ENCODE assay signal across 23 cellular contexts in the genomic region with DNA sequence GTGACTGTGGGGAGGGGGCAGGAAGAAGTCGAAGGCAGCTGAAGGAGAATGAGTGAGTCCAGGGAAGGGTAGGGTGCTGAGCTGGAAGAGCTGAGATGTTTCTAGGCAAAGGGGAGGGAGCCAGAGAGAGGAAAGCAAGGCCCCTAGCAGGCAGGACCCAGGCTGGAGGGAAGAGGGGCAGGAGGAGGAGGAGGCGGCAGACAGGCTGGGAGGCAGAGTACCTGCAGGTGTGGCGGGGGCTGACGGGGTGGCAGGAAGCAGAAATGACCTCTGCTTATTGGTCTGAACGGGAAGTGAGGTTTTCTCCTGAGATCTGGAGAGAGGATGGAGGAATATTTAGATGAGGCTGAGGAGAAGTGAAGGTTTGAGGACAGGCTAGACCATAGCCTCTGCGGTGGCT. TPM values are rescaled to one million over a fixed set of nuclear protein-coding genes. Genes with fewer than 3 reads are reported as not detected.
A peak's percentile ranks its signal among the peaks of the same experiment; 100 is the strongest.
DNase-seq lines count a peak whose midpoint lies in the region; ATAC-seq, FAIRE-seq and TF ChIP-seq lines count a peak whose summit lies in the region.
"Had no signal": no experiment of that assay in that cellular context is flagged by ENCODE, and none has a peak within 500 bp of the region (broad histone marks: within the 10 kb centered on the region; RNA-seq: fewer than 3 reads in every experiment).

No MANE protein-coding gene starts in this region.

- peaks cover 25 to 55% of the 10 kb centered on the region in 2 experiments for H3K27me3 ChIP-seq in K562 (ENCODE audit: control insufficient read depth in 2 of 2, insufficient read depth in 2 of 2, low read length in 2 of 2)
- H3K27me3 ChIP-seq: BE2C had no signal

- no peak overlapping the region for H3K4me3 Mint-ChIP-seq in stimulated activated effector memory CD8-positive, alpha-beta T cell treated with anti-CD3 and anti-CD28 coated beads, Interleukin-12 subunit alpha, Interleukin-12 subunit beta, amount 100 ng/mL, for 72 hours
- no peak overlapping the region for H3K4me3 Mint-ChIP-seq in activated T-helper 17 cell treated with anti-CD3 and anti-CD28 coated beads, Interleukin-2, amount 50 U/mL, for 72 hours
- no peak overlapping the region for H3K4me3 Mint-ChIP-seq in activated CD8-positive, alpha-beta memory T cell treated with anti-CD3 and anti-CD28 coated beads, Interleukin-2, amount 10 ng/mL, durations not matched to agents 7 days and 5 days
- H3K4me3 Mint-ChIP-seq: CD4-positive, alpha-beta T cell had no signal

- FAIRE-seq in A549 (lab: Jason Lieb, UNC) (no peak), K562 (lab: Jason Lieb, UNC) (no peak)
- FAIRE-seq: D721Med, GM19239 had no signal

- no peak for TF ChIP-seq RAD21 in A549 (conservative IDR thresholded peaks at IDR 0.05 in 1 of 2, IDR thresholded peaks at IDR 0.05 in 1 of 2)
- no peak for TF ChIP-seq RAD21 in K562 (CRISPR knock-in tag; conservative IDR thresholded peaks at IDR 0.05 in 1 of 2, IDR thresholded peaks at IDR 0.05 in 1 of 2)

- H3K4me1 Mint-ChIP-seq in stimulated activated effector memory CD8-positive, alpha-beta T cell treated with anti-CD3 and anti-CD28 coated beads, Interleukin-12 subunit alpha, Interleukin-12 subunit beta, amount 100 ng/mL, for 72 hours = peaks cover 6% of the 10 kb centered on the region
- no peaks in the 10 kb centered on the region for H3K4me1 Mint-ChIP-seq in activated T-helper 17 cell treated with anti-CD3 and anti-CD28 coated beads, Interleukin-2, amount 50 U/mL, for 72 hours
- H3K4me1 Mint-ChIP-seq in activated CD8-positive, alpha-beta memory T cell treated with anti-CD3 and anti-CD28 coated beads, Interleukin-2, amount 10 ng/mL, durations not matched to agents 7 days and 5 days = peaks cover 1% of the 10 kb centered on the region

- no peaks in the 10 kb centered on the region; the same call in 1 of the 2 replicates for H4K20me1 ChIP-seq in K562 (replicated peaks; ENCODE audit: control insufficient read depth, insufficient read depth, low read length)

- H3K9me3 Mint-ChIP-seq in stimulated activated effector memory CD8-positive, alpha-beta T cell treated with anti-CD3 and anti-CD28 coated beads, Interleukin-12 subunit alpha, Interleukin-12 subunit beta, amount 100 ng/mL, for 72 hours = no peaks in the 10 kb centered on the region
- H3K9me3 Mint-ChIP-seq in activated T-helper 17 cell treated with anti-CD3 and anti-CD28 coated beads, Interleukin-2, amount 50 U/mL, for 72 hours = no peaks in the 10 kb centered on the region
- no peaks in the 10 kb centered on the region for H3K9me3 Mint-ChIP-seq in activated CD8-positive, alpha-beta memory T cell treated with anti-CD3 and anti-CD28 coated beads, Interleukin-2, amount 10 ng/mL, durations not matched to agents 7 days and 5 days (ENCODE audit: low read depth)
- H3K9me3 Mint-ChIP-seq: CD4-positive, alpha-beta T cell had no signal

- H2AFZ ChIP-seq in K562 (ENCODE audit: low read depth, low read length) = no peak overlapping the region; the same call in 1 of the 2 replicates
- H2AFZ ChIP-seq: GM23248 had no signal

- TF ChIP-seq EP300 in A549 (IDR thresholded peaks at IDR 0.05) = no peak
- TF ChIP-seq EP300 in K562 (IDR thresholded peaks at IDR 0.05; ENCODE audit: low read length) = no peak

- CTCF ChIA-PET in A549 (lab: Yijun Ruan, JAX) (interaction anchor here (1.0 to 2.7 kb wide), 2 partner anchors 10 to 205 kb away, joined by 3 to 7 read pairs; no protein-coding TSS in a partner anchor), HEK293 (lab: Yijun Ruan, JAX) (interaction anchor here (0.5 to 0.6 kb wide), 2 partner anchors 54 to 127 kb away, joined by 3 read pairs; no protein-coding TSS in a partner anchor), K562 (lab: Yijun Ruan, JAX; ENCODE audit: low intra/inter-chr PET ratio) (no interaction called here)
- CTCF ChIA-PET in activated CD8-positive, alpha-beta memory T cell treated with anti-CD3 and anti-CD28 coated beads, Interleukin-2, amount 10 ng/mL, durations not matched to agents 7 days and 5 days (lab: Charles Lee) = no interaction called here

- DNase-seq in A549 (ENCODE audit: low read depth in 1 of 2, low spot score in 1 of 2) (no peak), K562 (ENCODE audit: extremely low read depth in 1 of 4, low spot score in 3 of 4) (no peak), GM19238 (ENCODE audit: insufficient read length, low spot score) (no peak)
- no peak for DNase-seq in stimulated activated effector memory CD8-positive, alpha-beta T cell treated with anti-CD3 and anti-CD28 coated beads, Interleukin-12 subunit alpha, Interleukin-12 subunit beta, amount 100 ng/mL, for 72 hours (ENCODE audit: low spot score in 2 of 2)
- no peak for DNase-seq in activated CD8-positive, alpha-beta memory T cell treated with anti-CD3 and anti-CD28 coated beads, Interleukin-2, amount 10 ng/mL, durations not matched to agents 7 days and 5 days
- DNase-seq: ACHN; BE2C; Caco-2; CD4-positive, alpha-beta T cell; DMS79; GDM1; GM23248; IMR-90; KBM-7 had no signal

- H3K27ac Mint-ChIP-seq in stimulated activated effector memory CD8-positive, alpha-beta T cell treated with anti-CD3 and anti-CD28 coated beads, Interleukin-12 subunit alpha, Interleukin-12 subunit beta, amount 100 ng/mL, for 72 hours = peak overlapping the region; percentile 9
- no peak overlapping the region for H3K27ac Mint-ChIP-seq in activated T-helper 17 cell treated with anti-CD3 and anti-CD28 coated beads, Interleukin-2, amount 50 U/mL, for 72 hours
- no peak overlapping the region for H3K27ac Mint-ChIP-seq in activated CD8-positive, alpha-beta memory T cell treated with anti-CD3 and anti-CD28 coated beads, Interleukin-2, amount 10 ng/mL, durations not matched to agents 7 days and 5 days
- H3K27ac Mint-ChIP-seq: CD4-positive, alpha-beta T cell had no signal

- no peaks in the 10 kb centered on the region for H3K36me3 Mint-ChIP-seq in stimulated activated effector memory CD8-positive, alpha-beta T cell treated with anti-CD3 and anti-CD28 coated beads, Interleukin-12 subunit alpha, Interleukin-12 subunit beta, amount 100 ng/mL, for 72 hours
- no peaks in the 10 kb centered on the region for H3K36me3 Mint-ChIP-seq in activated T-helper 17 cell treated with anti-CD3 and anti-CD28 coated beads, Interleukin-2, amount 50 U/mL, for 72 hours (ENCODE audit: low read depth)
- H3K36me3 Mint-ChIP-seq in activated CD8-positive, alpha-beta memory T cell treated with anti-CD3 and anti-CD28 coated beads, Interleukin-2, amount 10 ng/mL, durations not matched to agents 7 days and 5 days = no peaks in the 10 kb centered on the region

- no peaks in the 10 kb centered on the region for H3K9me1 ChIP-seq in K562 (ENCODE audit: control insufficient read depth, insufficient read depth, low read length)

- peaks cover 29% of the 10 kb centered on the region for H3K27me3 Mint-ChIP-seq in activated T-helper 17 cell treated with anti-CD3 and anti-CD28 coated beads, Interleukin-2, amount 50 U/mL, for 72 hours
- peaks cover 58% of the 10 kb centered on the region for H3K27me3 Mint-ChIP-seq in activated CD8-positive, alpha-beta memory T cell treated with anti-CD3 and anti-CD28 coated beads, Interleukin-2, amount 10 ng/mL, durations not matched to agents 7 days and 5 days

- H3K27ac ChIP-seq in A549 = no peak overlapping the region
- no peak overlapping the region for H3K27ac ChIP-seq in HEK293 (ENCODE audit: extremely low read depth, low read depth, low read length)
- no peak overlapping the region for H3K27ac ChIP-seq in K562 (ENCODE audit: extremely low read depth, low read depth, low read length)
- H3K27ac ChIP-seq: C4-2B, GM23248 had no signal

- BruUV-seq in K562 (replicated peaks; lab: Mats Ljungman, UMichigan) = no TSS peak

- ATAC-seq in A549 = peak; percentile 37 to 39; a peak in 2 of 6 replicates
- ATAC-seq in K562 = peak; percentile 28
- ATAC-seq in stimulated activated effector memory CD8-positive, alpha-beta T cell treated with anti-CD3 and anti-CD28 coated beads, Interleukin-12 subunit alpha, Interleukin-12 subunit beta, amount 100 ng/mL, for 72 hours = peak; percentile 25
- no peak for ATAC-seq in activated T-helper 17 cell treated with anti-CD3 and anti-CD28 coated beads, Interleukin-2, amount 50 U/mL, for 72 hours (replicated peaks)
- no peak for ATAC-seq in activated CD8-positive, alpha-beta memory T cell treated with anti-CD3 and anti-CD28 coated beads, Interleukin-2, amount 10 ng/mL, durations not matched to agents 7 days and 5 days

- no peaks in the 10 kb centered on the region for H3K79me2 ChIP-seq in K562 (ENCODE audit: control insufficient read depth, insufficient read depth, low read length)

- H3K4me1 ChIP-seq in A549 (no peaks in the 10 kb centered on the region), HEK293 (ENCODE audit: control insufficient read depth, insufficient read depth, low read length) (no peaks in the 10 kb centered on the region), K562 (replicated peaks in 1 of 2; ENCODE audit: control insufficient read depth in 2 of 2, insufficient read depth in 2 of 2, low read length in 2 of 2) (peaks cover 0 to 3% of the 10 kb centered on the region in 2 experiments; a peak in 2 of 5 replicates)
- H3K4me1 ChIP-seq: Caco-2, HAP-1 had no signal

- in situ Hi-C loops in K562 (cut with MboI) = no loop called here

- H3K36me3 ChIP-seq in HEK293 (ENCODE audit: control insufficient read depth in 2 of 2, insufficient read depth in 1 of 2, low read length in 2 of 2) (no peaks in the 10 kb centered on the region), K562 (ENCODE audit: control insufficient read depth, insufficient read depth, low read length) (no peaks in the 10 kb centered on the region)
- H3K36me3 ChIP-seq: BE2C, HAP-1 had no signal

- no peak overlapping the region for H3K4me3 ChIP-seq in A549
- H3K4me3 ChIP-seq in HEK293 (ENCODE audit: low read depth, low read length) = no peak overlapping the region
- no peak overlapping the region for H3K4me3 ChIP-seq in K562
- H3K4me3 ChIP-seq: GM23248, HAP-1 had no signal

- H3K4me2 ChIP-seq in A549 = no peak overlapping the region
- no peak overlapping the region for H3K4me2 ChIP-seq in K562 (ENCODE audit: insufficient read depth, low read length)

- 33% methylated on average over 6 of the region's 6 CpGs for WGBS in A549 (ENCODE audit: missing lambda C conversion rate)
- WGBS in K562 (ENCODE audit: insufficient coverage, low coverage, missing lambda C conversion rate) = 3% methylated on average over 6 of the region's 6 CpGs

- no peak for TF ChIP-seq POLR2A in A549 (IDR thresholded peaks at IDR 0.05; ENCODE audit: low read length)
- TF ChIP-seq POLR2A in K562 (conservative IDR thresholded peaks at IDR 0.05) = no peak

- H3K9ac ChIP-seq in K562 (ENCODE audit: insufficient read depth in 1 of 2, low read depth in 2 of 2, low read length in 2 of 2) = peak overlapping the region in 1 of 2 experiments; percentile 45; a peak in 1 of 4 replicates
- H3K9ac ChIP-seq: GM23248 had no signal

- H3K9me3 ChIP-seq in A549 = no peaks in the 10 kb centered on the region
- H3K9me3 ChIP-seq in HEK293 (ENCODE audit: control insufficient read depth, insufficient read depth, low read depth, low read length) = no peaks in the 10 kb centered on the region
- H3K9me3 ChIP-seq in K562 (replicated peaks; ENCODE audit: control insufficient read depth, insufficient read depth, low read depth, low read length) = no peaks in the 10 kb centered on the region
- H3K9me3 ChIP-seq: BE2C, Caco-2, HAP-1 had no signal

- intact Hi-C loops in K562 (cut with micrococcal nuclease) = no loop called here

- no peak for TF ChIP-seq CTCF in A549 (IDR thresholded peaks at IDR 0.05)
- TF ChIP-seq CTCF in HEK293 (tag by site-specific recombination; IDR thresholded peaks at IDR 0.05) = no peak
- TF ChIP-seq CTCF in K562 (IDR thresholded peaks at IDR 0.05 in 2 of 3, conservative IDR thresholded peaks at IDR 0.05 in 1 of 3; ENCODE audit: insufficient read depth in 2 of 3, low read depth in 1 of 3, low read length in 3 of 3) = no peak

- POLR2A ChIA-PET in A549 (lab: Yijun Ruan, JAX) (no interaction called here), HEK293 (lab: Yijun Ruan, JAX) (no interaction called here), K562 (lab: Yijun Ruan, JAX) (interaction anchor here (0.5 to 1.3 kb wide), 2 partner anchors 9 to 32 kb away, joined by 3 read pairs; no protein-coding TSS in a partner anchor)

RNA-seq across cellular contexts. Expression of gene EMILIN3, which starts 10.7 kb away (rescaled TPM):
- polyA plus RNA-seq in A549 (2011; rRNA removed) = 0.06 and 0.20 TPM in 2 replicates
- polyA plus RNA-seq in A549 (2012; cell fraction: cytosol; rRNA removed) = 0.40 and 0.67 TPM in 2 replicates
- 0.94 and 1.1 TPM in 2 replicates for polyA plus RNA-seq in A549 (2012; cell fraction: nucleus; rRNA removed)
- polyA plus RNA-seq in A549 (2017; fragmentation: RNase III; extraction: RNeasy Plus Mini Kit Qiagen cat#74134 plus additional on column Dnase treatment) = 0.58 to 0.66 TPM (median 0.62 TPM) in 3 replicates
- 0.21 and 0.34 TPM in 2 replicates for polyA minus RNA-seq in A549 (2011; rRNA and poly(A)+ RNA removed)
- not detected in 2 replicates for total RNA-seq in K562 (2011; cell fraction: chromatin; rRNA removed; ENCODE audit: low replicate concordance)
- not detected in 2 replicates for total RNA-seq in K562 (2011; cell fraction: nucleolus; rRNA removed)
- total RNA-seq in K562 (2011; cell fraction: nucleoplasm; rRNA removed) = not detected in 2 replicates
- total RNA-seq in K562 (2014; rRNA removed) = not detected in 2 replicates
- total RNA-seq in K562 (2014; rRNA removed; fragmentation: Illumina TruSeq; extraction: Trizol) = not detected in 2 replicates
- not detected in 2 replicates for total RNA-seq in K562 (2015; rRNA removed; fragmentation: Illumina TruSeq; extraction: Trizol)
- not detected in 2 replicates for total RNA-seq in K562 (2021)
- not detected in 2 replicates for polyA plus RNA-seq in K562 (2011; rRNA removed)
- polyA plus RNA-seq in K562 (2011; cell fraction: cytosol; rRNA removed) = not detected in 2 replicates
- not detected in 2 replicates for polyA plus RNA-seq in K562 (2011; cell fraction: nucleus; rRNA removed)
- 0.03 and 0.14 TPM in 2 replicates for polyA plus RNA-seq in K562 (2012)
- not detected in 2 replicates for polyA plus RNA-seq in K562 (2014; fragmentation: Illumina TruSeq; extraction: Trizol)
- polyA plus RNA-seq in K562 (2014; fragmentation: Nextera tagmentation; extraction: Ambion mirVana) = under 1 TPM in 1 of 2 experiments, not detected in 1; 0.07 TPM
- polyA plus RNA-seq in K562 (2014; rRNA removed) = 0.01 TPM in 1 of 2 replicates, not detected in the other
- polyA minus RNA-seq in K562 (2011; rRNA and poly(A)+ RNA removed) = not detected in 2 replicates
- polyA minus RNA-seq in K562 (2011; cell fraction: cytosol; rRNA and poly(A)+ RNA removed) = not detected in 2 replicates
- not detected in 2 replicates for polyA minus RNA-seq in K562 (2011; cell fraction: nucleus; rRNA and poly(A)+ RNA removed)
- total RNA-seq in activated T-helper 17 cell treated with anti-CD3 and anti-CD28 coated beads, Interleukin-2, amount 50 U/mL, for 72 hours = not detected
- total RNA-seq in activated CD8-positive, alpha-beta memory T cell treated with anti-CD3 and anti-CD28 coated beads, Interleukin-2, amount 10 ng/mL, durations not matched to agents 7 days and 5 days = not detected
- total RNA-seq: A172, GM23248, H4, HT-29 had no signal
- polyA plus RNA-seq: GM23248 had no signal

RNA-seq across cellular contexts. Expression of gene LPIN3, which starts 36.7 kb away (rescaled TPM):
- polyA plus RNA-seq in A549 (2011; rRNA removed) (6.3 and 8.3 TPM in 2 replicates), A549 (2017; fragmentation: RNase III; extraction: RNeasy Plus Mini Kit Qiagen cat#74134 plus additional on column Dnase treatment) (11.7 to 16.3 TPM (median 14.4 TPM) in 3 replicates), K562 (2011; rRNA removed) (5.8 and 11.5 TPM in 2 replicates), K562 (2014; fragmentation: Illumina TruSeq; extraction: Trizol) (7.9 and 9.1 TPM in 2 replicates), K562 (2014; fragmentation: Nextera tagmentation; extraction: Ambion mirVana) (1 to 10 TPM; 2.2 to 5.0 TPM), K562 (2014; rRNA removed) (10.4 and 12.0 TPM in 2 replicates)
- polyA plus RNA-seq in A549 (2012; cell fraction: cytosol; rRNA removed) = 9.3 and 11.4 TPM in 2 replicates
- 102 and 106 TPM in 2 replicates for polyA plus RNA-seq in A549 (2012; cell fraction: nucleus; rRNA removed)
- 7.6 and 10.5 TPM in 2 replicates for polyA minus RNA-seq in A549 (2011; rRNA and poly(A)+ RNA removed)
- 32.2 and 89.1 TPM in 2 replicates for total RNA-seq in K562 (2011; cell fraction: chromatin; rRNA removed; ENCODE audit: low replicate concordance)
- 46.2 and 48.0 TPM in 2 replicates for total RNA-seq in K562 (2011; cell fraction: nucleolus; rRNA removed)
- total RNA-seq in K562 (2011; cell fraction: nucleoplasm; rRNA removed) = 28.4 and 33.2 TPM in 2 replicates
- total RNA-seq in K562 (2014; rRNA removed) (6.0 and 8.8 TPM in 2 replicates), K562 (2014; rRNA removed; fragmentation: Illumina TruSeq; extraction: Trizol) (2.3 and 2.4 TPM in 2 replicates), K562 (2015; rRNA removed; fragmentation: Illumina TruSeq; extraction: Trizol) (4.6 and 5.9 TPM in 2 replicates), K562 (2021) (6.9 and 7.9 TPM in 2 replicates)
- polyA plus RNA-seq in K562 (2011; cell fraction: cytosol; rRNA removed) = 3.8 and 4.3 TPM in 2 replicates
- 83.5 and 84.6 TPM in 2 replicates for polyA plus RNA-seq in K562 (2011; cell fraction: nucleus; rRNA removed)
- 6.9 and 15.9 TPM in 2 replicates for polyA plus RNA-seq in K562 (2012)
- 1.7 and 3.8 TPM in 2 replicates for polyA minus RNA-seq in K562 (2011; rRNA and poly(A)+ RNA removed)
- polyA minus RNA-seq in K562 (2011; cell fraction: cytosol; rRNA and poly(A)+ RNA removed) = 1.1 and 4.9 TPM in 2 replicates
- 11.7 and 13.7 TPM in 2 replicates for polyA minus RNA-seq in K562 (2011; cell fraction: nucleus; rRNA and poly(A)+ RNA removed)
- 1 to 10 TPM; 2.3 to 10.0 TPM for total RNA-seq in activated T-helper 17 cell treated with anti-CD3 and anti-CD28 coated beads, Interleukin-2, amount 50 U/mL, for 72 hours
- 1 to 10 TPM in 1 of 2 experiments, under 1 TPM in 1; 0.37 to 1.5 TPM for total RNA-seq in activated CD8-positive, alpha-beta memory T cell treated with anti-CD3 and anti-CD28 coated beads, Interleukin-2, amount 10 ng/mL, durations not matched to agents 7 days and 5 days

RNA-seq across cellular contexts. Expression of gene ZHX3, which starts 59.7 kb away (rescaled TPM):
- polyA plus RNA-seq in A549 (2011; rRNA removed) (3.6 and 5.5 TPM in 2 replicates), A549 (2017; fragmentation: RNase III; extraction: RNeasy Plus Mini Kit Qiagen cat#74134 plus additional on column Dnase treatment) (3.9 to 4.1 TPM (median 3.9 TPM) in 3 replicates), K562 (2011; rRNA removed) (4.9 and 5.7 TPM in 2 replicates), K562 (2014; fragmentation: Illumina TruSeq; extraction: Trizol) (7.4 and 7.9 TPM in 2 replicates), K562 (2014; fragmentation: Nextera tagmentation; extraction: Ambion mirVana) (1 to 10 TPM in 1 of 2 experiments, under 1 TPM in 1; 0.80 to 1.4 TPM), K562 (2014; rRNA removed) (3.5 and 4.6 TPM in 2 replicates)
- polyA plus RNA-seq in A549 (2012; cell fraction: cytosol; rRNA removed) = 1.8 and 2.5 TPM in 2 replicates
- polyA plus RNA-seq in A549 (2012; cell fraction: nucleus; rRNA removed) = 2.3 and 2.8 TPM in 2 replicates
- polyA minus RNA-seq in A549 (2011; rRNA and poly(A)+ RNA removed) = 8.1 and 12.4 TPM in 2 replicates
- 11.4 and 16.1 TPM in 2 replicates for total RNA-seq in K562 (2011; cell fraction: chromatin; rRNA removed; ENCODE audit: low replicate concordance)
- total RNA-seq in K562 (2011; cell fraction: nucleolus; rRNA removed) = 5.2 and 6.6 TPM in 2 replicates
- total RNA-seq in K562 (2011; cell fraction: nucleoplasm; rRNA removed) = 9.6 and 10.9 TPM in 2 replicates
- total RNA-seq in K562 (2014; rRNA removed) (3.7 and 6.0 TPM in 2 replicates), K562 (2014; rRNA removed; fragmentation: Illumina TruSeq; extraction: Trizol) (6.9 and 7.1 TPM in 2 replicates), K562 (2015; rRNA removed; fragmentation: Illumina TruSeq; extraction: Trizol) (5.5 and 6.1 TPM in 2 replicates), K562 (2021) (14.6 and 14.8 TPM in 2 replicates)
- 4.1 and 4.4 TPM in 2 replicates for polyA plus RNA-seq in K562 (2011; cell fraction: cytosol; rRNA removed)
- polyA plus RNA-seq in K562 (2011; cell fraction: nucleus; rRNA removed) = 5.9 and 6.0 TPM in 2 replicates
- polyA plus RNA-seq in K562 (2012) = 4.7 and 4.8 TPM in 2 replicates
- 9.0 and 10.6 TPM in 2 replicates for polyA minus RNA-seq in K562 (2011; rRNA and poly(A)+ RNA removed)
- 4.0 and 5.6 TPM in 2 replicates for polyA minus RNA-seq in K562 (2011; cell fraction: cytosol; rRNA and poly(A)+ RNA removed)
- 4.0 and 6.7 TPM in 2 replicates for polyA minus RNA-seq in K562 (2011; cell fraction: nucleus; rRNA and poly(A)+ RNA removed)
- total RNA-seq in activated T-helper 17 cell treated with anti-CD3 and anti-CD28 coated beads, Interleukin-2, amount 50 U/mL, for 72 hours = 1 to 10 TPM; 6.9 to 9.6 TPM
- total RNA-seq in activated CD8-positive, alpha-beta memory T cell treated with anti-CD3 and anti-CD28 coated beads, Interleukin-2, amount 10 ng/mL, durations not matched to agents 7 days and 5 days = 10 to 100 TPM; 11.4 to 13.3 TPM

Comparison
In these comparisons a context has a peak if more than half of its experiments do, and no peak if none do; other contexts are left out.
1. ATAC-seq: peak in A549 (2 of 2), K562 (single experiment) and stimulated activated effector memory CD8-positive, alpha-beta T cell treated with anti-CD3 and anti-CD28 coated beads, Interleukin-12 subunit alpha, Interleukin-12 subunit beta, amount 100 ng/mL, for 72 hours (single experiment); none in activated T-helper 17 cell treated with anti-CD3 and anti-CD28 coated beads, Interleukin-2, amount 50 U/mL, for 72 hours (single experiment) and activated CD8-positive, alpha-beta memory T cell treated with anti-CD3 and anti-CD28 coated beads, Interleukin-2, amount 10 ng/mL, durations not matched to agents 7 days and 5 days (single experiment).
2. CTCF ChIA-PET loops: an anchor here in A549 (1.0 to 2.7 kb wide) and HEK293 (0.5 to 0.6 kb wide); none called in K562 and activated CD8-positive, alpha-beta memory T cell treated with anti-CD3 and anti-CD28 coated beads, Interleukin-2, amount 10 ng/mL, durations not matched to agents 7 days and 5 days.